Comparison of ENCODE assay signal across 1 cellular context in the genomic region with DNA sequence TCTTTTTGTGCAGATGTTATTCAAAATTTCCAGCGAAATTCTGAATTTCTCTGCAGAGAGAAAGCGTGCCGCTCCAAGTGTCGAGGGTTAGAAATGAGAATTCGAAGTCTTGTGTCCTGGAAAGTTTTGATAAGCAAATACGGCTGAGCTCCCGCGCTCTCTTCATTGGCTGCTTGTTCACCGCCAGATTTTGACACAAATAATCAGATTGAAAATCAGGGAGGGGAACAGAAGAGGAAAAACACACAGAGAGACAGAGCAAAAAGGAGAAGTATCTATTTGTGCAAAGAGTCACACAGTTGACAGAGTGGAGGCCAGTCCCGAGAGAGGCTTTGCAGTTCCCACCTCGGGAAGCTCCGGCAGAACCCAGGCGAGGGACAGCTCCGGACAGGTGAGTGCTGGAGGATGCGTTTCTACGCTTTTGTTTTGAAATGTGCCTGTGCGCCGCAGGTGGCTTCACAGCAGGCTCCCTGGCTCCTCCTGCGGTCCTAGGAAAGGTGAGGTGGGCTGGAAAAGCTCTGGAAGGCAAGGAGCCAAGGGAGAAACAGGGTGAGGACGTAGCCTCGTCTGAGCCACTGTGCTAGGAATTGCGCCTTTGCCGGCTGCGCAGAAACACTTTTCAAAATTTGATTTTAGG.
TF ChIP-seq lines count a peak whose summit lies in the region.

Gene GFI1B (plus strand): TSS at position 244 of the 637 bp plus-strand sequence. CDS start 7,985 bp downstream, outside the sequence.

TF ChIP-seq in SK-N-SH, 30 proteins besides CTCF, POLR2A, EP300 and RAD21 (continued from another document):
- TF ChIP-seq, protein P1, sequence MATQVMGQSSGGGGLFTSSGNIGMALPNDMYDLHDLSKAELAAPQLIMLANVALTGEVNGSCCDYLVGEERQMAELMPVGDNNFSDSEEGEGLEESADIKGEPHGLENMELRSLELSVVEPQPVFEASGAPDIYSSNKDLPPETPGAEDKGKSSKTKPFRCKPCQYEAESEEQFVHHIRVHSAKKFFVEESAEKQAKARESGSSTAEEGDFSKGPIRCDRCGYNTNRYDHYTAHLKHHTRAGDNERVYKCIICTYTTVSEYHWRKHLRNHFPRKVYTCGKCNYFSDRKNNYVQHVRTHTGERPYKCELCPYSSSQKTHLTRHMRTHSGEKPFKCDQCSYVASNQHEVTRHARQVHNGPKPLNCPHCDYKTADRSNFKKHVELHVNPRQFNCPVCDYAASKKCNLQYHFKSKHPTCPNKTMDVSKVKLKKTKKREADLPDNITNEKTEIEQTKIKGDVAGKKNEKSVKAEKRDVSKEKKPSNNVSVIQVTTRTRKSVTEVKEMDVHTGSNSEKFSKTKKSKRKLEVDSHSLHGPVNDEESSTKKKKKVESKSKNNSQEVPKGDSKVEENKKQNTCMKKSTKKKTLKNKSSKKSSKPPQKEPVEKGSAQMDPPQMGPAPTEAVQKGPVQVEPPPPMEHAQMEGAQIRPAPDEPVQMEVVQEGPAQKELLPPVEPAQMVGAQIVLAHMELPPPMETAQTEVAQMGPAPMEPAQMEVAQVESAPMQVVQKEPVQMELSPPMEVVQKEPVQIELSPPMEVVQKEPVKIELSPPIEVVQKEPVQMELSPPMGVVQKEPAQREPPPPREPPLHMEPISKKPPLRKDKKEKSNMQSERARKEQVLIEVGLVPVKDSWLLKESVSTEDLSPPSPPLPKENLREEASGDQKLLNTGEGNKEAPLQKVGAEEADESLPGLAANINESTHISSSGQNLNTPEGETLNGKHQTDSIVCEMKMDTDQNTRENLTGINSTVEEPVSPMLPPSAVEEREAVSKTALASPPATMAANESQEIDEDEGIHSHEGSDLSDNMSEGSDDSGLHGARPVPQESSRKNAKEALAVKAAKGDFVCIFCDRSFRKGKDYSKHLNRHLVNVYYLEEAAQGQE (IDR thresholded peaks at IDR 0.05; ENCODE audit: low read depth, low read length), result peak; percentile 70; the same call in 1 of the 2 replicates
